Comparison of ENCODE assay signal across 21 cellular contexts in the genomic region with DNA sequence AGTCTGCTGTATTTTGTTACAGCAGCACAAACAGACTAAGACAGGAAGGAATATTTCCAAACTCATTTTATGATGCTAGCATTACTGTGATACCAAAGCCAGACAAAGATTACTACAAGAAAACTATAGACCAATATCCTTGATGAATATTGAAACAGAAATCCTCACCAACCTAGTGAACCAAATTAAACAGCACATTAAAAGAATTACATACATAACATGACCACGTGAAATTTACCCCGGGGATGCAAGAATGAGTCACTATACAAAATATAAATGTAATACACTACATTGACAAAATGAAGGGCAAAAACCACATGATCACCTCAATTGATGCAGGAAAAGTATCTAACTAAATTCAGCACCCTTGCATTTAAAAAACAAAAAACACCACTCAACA.
"Had no signal": no experiment of that assay in that cellular context is flagged by ENCODE, and none has a peak within 500 bp of the region (broad histone marks: within the 10 kb centered on the region; RNA-seq: fewer than 3 reads in every experiment).

No MANE protein-coding gene starts in this region.

- H3K27ac Mint-ChIP-seq: activated B cell treated with CpG ODN at 0.5 μM for 24 hours; activated CD4-positive, alpha-beta T cell treated with anti-CD3 and anti-CD28 coated beads, Interleukin-2, amount 10 ng/mL, durations not matched to agents 7 days and 5 days; activated naive CD4-positive, alpha-beta T cell treated with anti-CD3 and anti-CD28 coated beads, Interleukin-2, amount 50 U/mL, for 72 hours; effector memory CD8-positive, alpha-beta T cell; nephron; T-cell had no signal

- H3K4me1 ChIP-seq: left lung, right atrium auricular region, transverse colon, vagina had no signal

- H3K9me3 ChIP-seq: left lung, right atrium auricular region, transverse colon, vagina had no signal

- H3K4me3 ChIP-seq: left lung, right atrium auricular region, transverse colon, vagina had no signal

- H3K36me3 Mint-ChIP-seq: activated naive CD4-positive, alpha-beta T cell treated with anti-CD3 and anti-CD28 coated beads, Interleukin-2, amount 50 U/mL, for 72 hours; T-cell had no signal

- DNase-seq: activated B cell treated with CpG ODN at 0.5 μM for 24 hours; activated CD4-positive, alpha-beta T cell treated with anti-CD3 and anti-CD28 coated beads, Interleukin-2, amount 10 ng/mL, durations not matched to agents 7 days and 5 days; activated CD8-positive, alpha-beta memory T cell treated with anti-CD3 and anti-CD28 coated beads for 24 hours; activated CD8-positive, alpha-beta memory T cell treated with anti-CD3 and anti-CD28 coated beads, Interleukin-2, amount 50 U/mL, for 48 hours; activated gamma-delta T cell; amniotic stem cell; caudate nucleus; effector memory CD8-positive, alpha-beta T cell; left lung; midbrain; nucleus accumbens; stimulated activated CD4-positive, alpha-beta T cell treated with anti-CD3 and anti-CD28 coated beads, Interleukin-12 subunit alpha, Interleukin-12 subunit beta, amount 100 ng/mL, for 4 hours; stimulated activated CD4-positive, alpha-beta T cell treated with anti-CD3 and anti-CD28 coated beads, Interleukin-1b, Interleukin-23, amount 100 ng/mL, for 48 hours; stimulated activated CD8-positive, alpha-beta memory T cell treated with anti-CD3 and anti-CD28 coated beads, Interleukin-4, amount 100 ng/mL, for 48 hours; stimulated activated naive CD4-positive, alpha-beta T cell treated with Interleukin-2 at 50 U/mL for 16 hours; T-cell; transverse colon had no signal

- H3K27ac ChIP-seq: left lung, right atrium auricular region, transverse colon, vagina had no signal

- H3K27me3 ChIP-seq: left lung, right atrium auricular region, transverse colon, vagina had no signal

- ATAC-seq: effector memory CD8-positive, alpha-beta T cell; left lung; T-cell had no signal

- H3K27me3 Mint-ChIP-seq: activated B cell treated with CpG ODN at 0.5 μM for 24 hours; activated CD4-positive, alpha-beta T cell treated with anti-CD3 and anti-CD28 coated beads, Interleukin-2, amount 10 ng/mL, durations not matched to agents 7 days and 5 days; effector memory CD8-positive, alpha-beta T cell; T-cell had no signal

- H3K4me1 Mint-ChIP-seq: activated B cell treated with CpG ODN at 0.5 μM for 24 hours, T-cell had no signal

- H3K9me3 Mint-ChIP-seq: activated B cell treated with CpG ODN at 0.5 μM for 24 hours; activated CD4-positive, alpha-beta T cell treated with anti-CD3 and anti-CD28 coated beads, Interleukin-2, amount 10 ng/mL, durations not matched to agents 7 days and 5 days; activated naive CD4-positive, alpha-beta T cell treated with anti-CD3 and anti-CD28 coated beads, Interleukin-2, amount 50 U/mL, for 72 hours; effector memory CD8-positive, alpha-beta T cell; nephron had no signal

- H3K36me3 ChIP-seq: left lung, right atrium auricular region, transverse colon, vagina had no signal

- H3K4me3 Mint-ChIP-seq: activated B cell treated with CpG ODN at 0.5 μM for 24 hours; activated CD4-positive, alpha-beta T cell treated with anti-CD3 and anti-CD28 coated beads, Interleukin-2, amount 10 ng/mL, durations not matched to agents 7 days and 5 days; effector memory CD8-positive, alpha-beta T cell; nephron; T-cell had no signal
